8 cellular contexts compared by ENCODE assay signal in genomic region chr4:119626943-119627266, GRCh38. TPM values are rescaled to one million over a fixed set of nuclear protein-coding genes. Genes with fewer than 3 reads are reported as not detected.
DNase-seq lines count a peak whose midpoint lies in the region; TF ChIP-seq lines count a peak whose summit lies in the region.

No MANE protein-coding gene starts in this region.

- intact Hi-C loops in esophagus squamous epithelium (cut with DNase I) = loop anchor here (5.0 to 10.0 kb wide), 2 partner anchors 72 to 420 kb away; no protein-coding TSS in a partner anchor

- peaks cover 0 to 25% (median 8%) of the 10 kb centered on the region in 4 donors for H3K4me1 ChIP-seq in Peyer's patch
- H3K4me1 ChIP-seq in esophagus squamous epithelium = peaks cover 0 to 26% (median 4%) of the 10 kb centered on the region in 3 donors

- no peaks in the 10 kb centered on the region for H3K9me3 Mint-ChIP-seq in progenitor cell of endocrine pancreas (ENCODE audit: low read depth)

- H3K4me1 Mint-ChIP-seq in progenitor cell of endocrine pancreas (ENCODE audit: low read depth) = peaks cover 11% of the 10 kb centered on the region

- no peak for TF ChIP-seq POLR2A in Peyer's patch (IDR thresholded peaks at IDR 0.05)
- TF ChIP-seq POLR2A in esophagus squamous epithelium (IDR thresholded peaks at IDR 0.05) = no peak

- H3K27me3 Mint-ChIP-seq in progenitor cell of endocrine pancreas = no peaks in the 10 kb centered on the region

- peaks cover 2% of the 10 kb centered on the region for H3K36me3 Mint-ChIP-seq in progenitor cell of endocrine pancreas (ENCODE audit: insufficient read depth)

- H3K27me3 ChIP-seq in Peyer's patch (no peaks in the 10 kb centered on the region), esophagus squamous epithelium (peaks cover 0 to 4% (median 0%) of the 10 kb centered on the region in 4 donors)

- H3K4me3 ChIP-seq in GM12875 (ENCODE audit: low read depth, low read length) (peak overlapping the region; percentile 32), Peyer's patch (peak overlapping the region; percentile 67 to 92 (median 75)), esophagus squamous epithelium (peak overlapping the region; percentile 52 to 84 (median 82))

- WGBS in esophagus squamous epithelium, 2 donors = 2 to 3% methylated on average over 12 to 17 of the region's 18 CpGs

- peak overlapping the region; percentile 79 to 93 (median 86) for H3K27ac ChIP-seq in Peyer's patch
- peak overlapping the region; percentile 67 to 95 (median 91) for H3K27ac ChIP-seq in esophagus squamous epithelium

- TF ChIP-seq CTCF in GM12875 (IDR thresholded peaks at IDR 0.05; ENCODE audit: borderline replicate concordance, insufficient read depth, low read depth, low read length) (no peak), Peyer's patch (IDR thresholded peaks at IDR 0.05) (no peak), esophagus squamous epithelium (IDR thresholded peaks at IDR 0.05) (no peak), progenitor cell of endocrine pancreas (IDR thresholded peaks at IDR 0.05; ENCODE audit: unreplicated experiment) (no peak)

- H3K4me3 Mint-ChIP-seq in progenitor cell of endocrine pancreas (ENCODE audit: low read depth) = peak overlapping the region; percentile 91

- H3K9me3 ChIP-seq in Peyer's patch = no peaks in the 10 kb centered on the region
- H3K9me3 ChIP-seq in esophagus squamous epithelium = no peaks in the 10 kb centered on the region

- peak overlapping the region; percentile 91 for H3K27ac Mint-ChIP-seq in progenitor cell of endocrine pancreas

- H3K36me3 ChIP-seq in Peyer's patch = no peaks in the 10 kb centered on the region
- H3K36me3 ChIP-seq in esophagus squamous epithelium = no peaks in the 10 kb centered on the region

- DNase-seq in Peyer's patch = no peak
- no peak for DNase-seq in esophagus squamous epithelium (lab: John Stamatoyannopoulos, UW)
- DNase-seq in progenitor cell of endocrine pancreas (ENCODE audit: low spot score, unreplicated experiment) = no peak
- no peak for DNase-seq in D341Med (ENCODE audit: low spot score)
- DNase-seq in cerebellar cortex (ENCODE audit: low spot score) = no peak
- DNase-seq in cortex of kidney (lab: John Stamatoyannopoulos, UW) = no peak
- no peak for DNase-seq in activated CD4-positive, alpha-beta T cell treated with anti-CD3 and anti-CD28 coated beads, Interleukin-2, amount 50 U/mL, for 48 hours

RNA-seq across cellular contexts. Expression of gene PDE5A, which starts 1.7 kb away (rescaled TPM):
- total RNA-seq in Peyer's patch = 10 to 100 TPM; 37.7 to 58.6 (median 47.2) TPM
- total RNA-seq in esophagus squamous epithelium = 10 to 100 TPM in 1 of 4 donors, 1 to 10 TPM in 3; 1.9 to 26.7 (median 6.0) TPM
- total RNA-seq in progenitor cell of endocrine pancreas = 44.6 and 51.9 TPM in 2 replicates
